ENCODE assay signal across 1 cellular context in the genomic region with DNA sequence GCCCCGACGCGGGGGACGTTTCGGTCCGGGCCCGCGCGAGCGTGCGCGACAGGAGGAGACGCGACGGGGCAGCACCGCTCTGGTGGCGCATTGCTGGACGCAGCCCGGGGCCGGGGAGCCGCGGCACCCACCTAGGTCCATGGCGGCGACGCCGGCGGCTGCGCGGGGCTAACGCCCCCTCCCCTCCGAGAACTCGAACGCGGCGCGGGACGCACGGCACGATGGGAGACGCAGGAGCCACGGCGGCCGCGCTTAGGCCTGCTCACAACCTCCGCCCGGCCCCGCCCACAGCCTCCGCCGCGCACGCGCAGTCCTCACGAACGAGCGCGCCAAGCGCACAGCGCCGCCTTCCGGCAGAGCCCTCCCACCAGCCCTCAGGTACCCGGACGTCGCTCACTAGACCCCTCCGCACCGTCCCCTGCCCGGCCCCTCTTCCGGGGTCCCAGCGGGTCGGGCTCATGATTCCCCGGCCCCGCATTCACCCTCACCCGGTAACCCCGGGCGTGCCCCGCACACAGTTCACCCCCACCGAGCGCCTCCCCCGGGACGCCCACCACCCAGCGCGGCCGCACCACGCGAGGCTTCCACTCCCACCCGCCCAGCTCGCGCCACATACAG.
A peak's percentile ranks its signal among the peaks of the same experiment; 100 is the strongest.
TF ChIP-seq lines count a peak whose summit lies in the region.

A gene (minus strand): TSS at position 263 of the 618 bp plus-strand sequence. CDS start 122 bp downstream, at position 141.

TF ChIP-seq in K562, 482 proteins besides CTCF, POLR2A, EP300 and RAD21 (continued from another document and continues in another):
- TF ChIP-seq, protein P1, sequence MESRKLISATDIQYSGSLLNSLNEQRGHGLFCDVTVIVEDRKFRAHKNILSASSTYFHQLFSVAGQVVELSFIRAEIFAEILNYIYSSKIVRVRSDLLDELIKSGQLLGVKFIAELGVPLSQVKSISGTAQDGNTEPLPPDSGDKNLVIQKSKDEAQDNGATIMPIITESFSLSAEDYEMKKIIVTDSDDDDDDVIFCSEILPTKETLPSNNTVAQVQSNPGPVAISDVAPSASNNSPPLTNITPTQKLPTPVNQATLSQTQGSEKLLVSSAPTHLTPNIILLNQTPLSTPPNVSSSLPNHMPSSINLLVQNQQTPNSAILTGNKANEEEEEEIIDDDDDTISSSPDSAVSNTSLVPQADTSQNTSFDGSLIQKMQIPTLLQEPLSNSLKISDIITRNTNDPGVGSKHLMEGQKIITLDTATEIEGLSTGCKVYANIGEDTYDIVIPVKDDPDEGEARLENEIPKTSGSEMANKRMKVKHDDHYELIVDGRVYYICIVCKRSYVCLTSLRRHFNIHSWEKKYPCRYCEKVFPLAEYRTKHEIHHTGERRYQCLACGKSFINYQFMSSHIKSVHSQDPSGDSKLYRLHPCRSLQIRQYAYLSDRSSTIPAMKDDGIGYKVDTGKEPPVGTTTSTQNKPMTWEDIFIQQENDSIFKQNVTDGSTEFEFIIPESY (CRISPR knock-in tag; IDR thresholded peaks at IDR 0.05): no peak
- no peak for TF ChIP-seq SOX6 (IDR thresholded peaks at IDR 0.05)
- TF ChIP-seq RNF2 (IDR thresholded peaks at IDR 0.05): no peak
- no peak for TF ChIP-seq KLF16 (IDR thresholded peaks at IDR 0.05)
- no peak for TF ChIP-seq ZNF274 (IDR thresholded peaks at IDR 0.05; ENCODE audit: borderline replicate concordance, low read depth, low read length)
- TF ChIP-seq RUNX1 (IDR thresholded peaks at IDR 0.05; ENCODE audit: low read depth): no peak
- TF ChIP-seq NFIC (IDR thresholded peaks at IDR 0.05): no peak
- TF ChIP-seq NONO (IDR thresholded peaks at IDR 0.05; ENCODE audit: low read depth in 2 of 2, low read length in 1 of 2): peak; percentile 19 to 68; a peak in 3 of 4 replicates
- TF ChIP-seq ZKSCAN1 (IDR thresholded peaks at IDR 0.05; ENCODE audit: low read depth, low read length): no peak
- no peak for TF ChIP-seq SMAD2 (IDR thresholded peaks at IDR 0.05; ENCODE audit: low read depth, low read length)
- TF ChIP-seq ATF7 (IDR thresholded peaks at IDR 0.05): 0 out of 2 replicates have a peak, but pooled peaks have one; percentile 24
- no peak for TF ChIP-seq ZFP1 (CRISPR knock-in tag; IDR thresholded peaks at IDR 0.05)
- no peak for TF ChIP-seq DNMT1 (IDR thresholded peaks at IDR 0.05)
- no peak for TF ChIP-seq ZNF644 (tag; IDR thresholded peaks at IDR 0.05; ENCODE audit: low read depth)
- no peak for TF ChIP-seq CAMTA2 (CRISPR knock-in tag; conservative IDR thresholded peaks at IDR 0.05)
- TF ChIP-seq MTF1 (CRISPR knock-in tag; IDR thresholded peaks at IDR 0.05; ENCODE audit: borderline replicate concordance): no peak
- TF ChIP-seq, protein P2, sequence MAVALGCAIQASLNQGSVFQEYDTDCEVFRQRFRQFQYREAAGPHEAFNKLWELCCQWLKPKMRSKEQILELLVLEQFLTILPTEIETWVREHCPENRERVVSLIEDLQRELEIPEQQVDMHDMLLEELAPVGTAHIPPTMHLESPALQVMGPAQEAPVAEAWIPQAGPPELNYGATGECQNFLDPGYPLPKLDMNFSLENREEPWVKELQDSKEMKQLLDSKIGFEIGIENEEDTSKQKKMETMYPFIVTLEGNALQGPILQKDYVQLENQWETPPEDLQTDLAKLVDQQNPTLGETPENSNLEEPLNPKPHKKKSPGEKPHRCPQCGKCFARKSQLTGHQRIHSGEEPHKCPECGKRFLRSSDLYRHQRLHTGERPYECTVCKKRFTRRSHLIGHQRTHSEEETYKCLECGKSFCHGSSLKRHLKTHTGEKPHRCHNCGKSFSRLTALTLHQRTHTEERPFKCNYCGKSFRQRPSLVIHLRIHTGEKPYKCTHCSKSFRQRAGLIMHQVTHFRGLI (CRISPR knock-in tag; IDR thresholded peaks at IDR 0.05): no peak
- peak; percentile 42 for TF ChIP-seq NCOA6 (IDR thresholded peaks at IDR 0.05)
- TF ChIP-seq ETV1 (tag; conservative IDR thresholded peaks at IDR 0.05; ENCODE audit: low read depth): no peak
- no peak for TF ChIP-seq TEAD2 (tag; IDR thresholded peaks at IDR 0.05)
- TF ChIP-seq RHOXF2B (CRISPR knock-in tag; conservative IDR thresholded peaks at IDR 0.05): no peak
- peak in 1 of 2 experiments; percentile 15; a peak in 1 of 4 replicates for TF ChIP-seq KDM4B (IDR thresholded peaks at IDR 0.05; ENCODE audit: borderline replicate concordance in 2 of 2, low read depth in 1 of 2)
- TF ChIP-seq, protein P3, sequence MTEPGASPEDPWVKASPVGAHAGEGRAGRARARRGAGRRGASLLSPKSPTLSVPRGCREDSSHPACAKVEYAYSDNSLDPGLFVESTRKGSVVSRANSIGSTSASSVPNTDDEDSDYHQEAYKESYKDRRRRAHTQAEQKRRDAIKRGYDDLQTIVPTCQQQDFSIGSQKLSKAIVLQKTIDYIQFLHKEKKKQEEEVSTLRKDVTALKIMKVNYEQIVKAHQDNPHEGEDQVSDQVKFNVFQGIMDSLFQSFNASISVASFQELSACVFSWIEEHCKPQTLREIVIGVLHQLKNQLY (CRISPR knock-in tag; conservative IDR thresholded peaks at IDR 0.05): no peak
- TF ChIP-seq NBN (IDR thresholded peaks at IDR 0.05; ENCODE audit: low read depth): no peak
- TF ChIP-seq KHSRP (IDR thresholded peaks at IDR 0.05): no peak
- TF ChIP-seq, protein P4, sequence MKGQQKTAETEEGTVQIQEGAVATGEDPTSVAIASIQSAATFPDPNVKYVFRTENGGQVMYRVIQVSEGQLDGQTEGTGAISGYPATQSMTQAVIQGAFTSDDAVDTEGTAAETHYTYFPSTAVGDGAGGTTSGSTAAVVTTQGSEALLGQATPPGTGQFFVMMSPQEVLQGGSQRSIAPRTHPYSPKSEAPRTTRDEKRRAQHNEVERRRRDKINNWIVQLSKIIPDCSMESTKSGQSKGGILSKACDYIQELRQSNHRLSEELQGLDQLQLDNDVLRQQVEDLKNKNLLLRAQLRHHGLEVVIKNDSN (CRISPR knock-in tag; IDR thresholded peaks at IDR 0.05): no peak
- TF ChIP-seq MCM7 (IDR thresholded peaks at IDR 0.05): no peak
- TF ChIP-seq, protein P5, sequence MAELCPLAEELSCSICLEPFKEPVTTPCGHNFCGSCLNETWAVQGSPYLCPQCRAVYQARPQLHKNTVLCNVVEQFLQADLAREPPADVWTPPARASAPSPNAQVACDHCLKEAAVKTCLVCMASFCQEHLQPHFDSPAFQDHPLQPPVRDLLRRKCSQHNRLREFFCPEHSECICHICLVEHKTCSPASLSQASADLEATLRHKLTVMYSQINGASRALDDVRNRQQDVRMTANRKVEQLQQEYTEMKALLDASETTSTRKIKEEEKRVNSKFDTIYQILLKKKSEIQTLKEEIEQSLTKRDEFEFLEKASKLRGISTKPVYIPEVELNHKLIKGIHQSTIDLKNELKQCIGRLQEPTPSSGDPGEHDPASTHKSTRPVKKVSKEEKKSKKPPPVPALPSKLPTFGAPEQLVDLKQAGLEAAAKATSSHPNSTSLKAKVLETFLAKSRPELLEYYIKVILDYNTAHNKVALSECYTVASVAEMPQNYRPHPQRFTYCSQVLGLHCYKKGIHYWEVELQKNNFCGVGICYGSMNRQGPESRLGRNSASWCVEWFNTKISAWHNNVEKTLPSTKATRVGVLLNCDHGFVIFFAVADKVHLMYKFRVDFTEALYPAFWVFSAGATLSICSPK (IDR thresholded peaks at IDR 0.05; ENCODE audit: borderline replicate concordance): no peak
- TF ChIP-seq, protein P6, sequence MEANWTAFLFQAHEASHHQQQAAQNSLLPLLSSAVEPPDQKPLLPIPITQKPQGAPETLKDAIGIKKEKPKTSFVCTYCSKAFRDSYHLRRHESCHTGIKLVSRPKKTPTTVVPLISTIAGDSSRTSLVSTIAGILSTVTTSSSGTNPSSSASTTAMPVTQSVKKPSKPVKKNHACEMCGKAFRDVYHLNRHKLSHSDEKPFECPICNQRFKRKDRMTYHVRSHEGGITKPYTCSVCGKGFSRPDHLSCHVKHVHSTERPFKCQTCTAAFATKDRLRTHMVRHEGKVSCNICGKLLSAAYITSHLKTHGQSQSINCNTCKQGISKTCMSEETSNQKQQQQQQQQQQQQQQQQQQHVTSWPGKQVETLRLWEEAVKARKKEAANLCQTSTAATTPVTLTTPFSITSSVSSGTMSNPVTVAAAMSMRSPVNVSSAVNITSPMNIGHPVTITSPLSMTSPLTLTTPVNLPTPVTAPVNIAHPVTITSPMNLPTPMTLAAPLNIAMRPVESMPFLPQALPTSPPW (CRISPR knock-in tag; IDR thresholded peaks at IDR 0.05): peak; percentile 70
- no peak for TF ChIP-seq ATF1 (CRISPR knock-in tag; IDR thresholded peaks at IDR 0.05)
- no peak; the same call in 1 of the 2 replicates for TF ChIP-seq ATF1 (tag; IDR thresholded peaks at IDR 0.05)
- no peak for TF ChIP-seq NFIX (CRISPR knock-in tag; IDR thresholded peaks at IDR 0.05; ENCODE audit: low read depth)
- TF ChIP-seq, protein P7, sequence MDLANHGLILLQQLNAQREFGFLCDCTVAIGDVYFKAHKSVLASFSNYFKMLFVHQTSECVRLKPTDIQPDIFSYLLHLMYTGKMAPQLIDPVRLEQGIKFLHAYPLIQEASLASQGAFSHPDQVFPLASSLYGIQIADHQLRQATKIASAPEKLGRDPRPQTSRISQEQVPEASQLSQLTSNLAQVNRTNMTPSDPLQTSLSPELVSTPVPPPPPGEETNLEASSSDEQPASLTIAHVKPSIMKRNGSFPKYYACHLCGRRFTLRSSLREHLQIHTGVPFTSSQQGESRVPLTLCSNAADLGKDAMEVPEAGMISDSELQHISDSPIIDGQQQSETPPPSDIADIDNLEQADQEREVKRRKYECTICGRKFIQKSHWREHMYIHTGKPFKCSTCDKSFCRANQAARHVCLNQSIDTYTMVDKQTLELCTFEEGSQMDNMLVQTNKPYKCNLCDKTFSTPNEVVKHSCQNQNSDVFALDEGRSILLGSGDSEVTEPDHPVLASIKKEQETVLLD (IDR thresholded peaks at IDR 0.05): peak; percentile 45; the same call in 1 of the 2 replicates
- TF ChIP-seq, protein P8, sequence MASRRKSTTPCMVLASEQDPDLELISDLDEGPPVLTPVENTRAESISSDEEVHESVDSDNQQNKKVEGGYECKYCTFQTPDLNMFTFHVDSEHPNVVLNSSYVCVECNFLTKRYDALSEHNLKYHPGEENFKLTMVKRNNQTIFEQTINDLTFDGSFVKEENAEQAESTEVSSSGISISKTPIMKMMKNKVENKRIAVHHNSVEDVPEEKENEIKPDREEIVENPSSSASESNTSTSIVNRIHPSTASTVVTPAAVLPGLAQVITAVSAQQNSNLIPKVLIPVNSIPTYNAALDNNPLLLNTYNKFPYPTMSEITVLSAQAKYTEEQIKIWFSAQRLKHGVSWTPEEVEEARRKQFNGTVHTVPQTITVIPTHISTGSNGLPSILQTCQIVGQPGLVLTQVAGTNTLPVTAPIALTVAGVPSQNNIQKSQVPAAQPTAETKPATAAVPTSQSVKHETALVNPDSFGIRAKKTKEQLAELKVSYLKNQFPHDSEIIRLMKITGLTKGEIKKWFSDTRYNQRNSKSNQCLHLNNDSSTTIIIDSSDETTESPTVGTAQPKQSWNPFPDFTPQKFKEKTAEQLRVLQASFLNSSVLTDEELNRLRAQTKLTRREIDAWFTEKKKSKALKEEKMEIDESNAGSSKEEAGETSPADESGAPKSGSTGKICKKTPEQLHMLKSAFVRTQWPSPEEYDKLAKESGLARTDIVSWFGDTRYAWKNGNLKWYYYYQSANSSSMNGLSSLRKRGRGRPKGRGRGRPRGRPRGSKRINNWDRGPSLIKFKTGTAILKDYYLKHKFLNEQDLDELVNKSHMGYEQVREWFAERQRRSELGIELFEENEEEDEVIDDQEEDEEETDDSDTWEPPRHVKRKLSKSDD (conservative IDR thresholded peaks at IDR 0.05; ENCODE audit: low read length): no peak
- no peak for TF ChIP-seq RBM14 (IDR thresholded peaks at IDR 0.05; ENCODE audit: borderline replicate concordance, insufficient read depth, low read depth, low read length)
- no peak for TF ChIP-seq ZBTB8A (IDR thresholded peaks at IDR 0.05; ENCODE audit: partially characterized antibody)
- TF ChIP-seq ASH1L (IDR thresholded peaks at IDR 0.05; ENCODE audit: borderline replicate concordance, low read depth, partially characterized antibody): no peak
- TF ChIP-seq, protein P9, sequence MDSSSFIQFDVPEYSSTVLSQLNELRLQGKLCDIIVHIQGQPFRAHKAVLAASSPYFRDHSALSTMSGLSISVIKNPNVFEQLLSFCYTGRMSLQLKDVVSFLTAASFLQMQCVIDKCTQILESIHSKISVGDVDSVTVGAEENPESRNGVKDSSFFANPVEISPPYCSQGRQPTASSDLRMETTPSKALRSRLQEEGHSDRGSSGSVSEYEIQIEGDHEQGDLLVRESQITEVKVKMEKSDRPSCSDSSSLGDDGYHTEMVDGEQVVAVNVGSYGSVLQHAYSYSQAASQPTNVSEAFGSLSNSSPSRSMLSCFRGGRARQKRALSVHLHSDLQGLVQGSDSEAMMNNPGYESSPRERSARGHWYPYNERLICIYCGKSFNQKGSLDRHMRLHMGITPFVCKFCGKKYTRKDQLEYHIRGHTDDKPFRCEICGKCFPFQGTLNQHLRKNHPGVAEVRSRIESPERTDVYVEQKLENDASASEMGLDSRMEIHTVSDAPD (CRISPR knock-in tag; IDR thresholded peaks at IDR 0.05): no peak
- TF ChIP-seq RBFOX2 (IDR thresholded peaks at IDR 0.05; ENCODE audit: low read depth, low read length): peak; percentile 86
- TF ChIP-seq RBM22 (IDR thresholded peaks at IDR 0.05; ENCODE audit: low read depth, low read length, poor library complexity, severe bottlenecking): no peak
- TF ChIP-seq, protein P10, sequence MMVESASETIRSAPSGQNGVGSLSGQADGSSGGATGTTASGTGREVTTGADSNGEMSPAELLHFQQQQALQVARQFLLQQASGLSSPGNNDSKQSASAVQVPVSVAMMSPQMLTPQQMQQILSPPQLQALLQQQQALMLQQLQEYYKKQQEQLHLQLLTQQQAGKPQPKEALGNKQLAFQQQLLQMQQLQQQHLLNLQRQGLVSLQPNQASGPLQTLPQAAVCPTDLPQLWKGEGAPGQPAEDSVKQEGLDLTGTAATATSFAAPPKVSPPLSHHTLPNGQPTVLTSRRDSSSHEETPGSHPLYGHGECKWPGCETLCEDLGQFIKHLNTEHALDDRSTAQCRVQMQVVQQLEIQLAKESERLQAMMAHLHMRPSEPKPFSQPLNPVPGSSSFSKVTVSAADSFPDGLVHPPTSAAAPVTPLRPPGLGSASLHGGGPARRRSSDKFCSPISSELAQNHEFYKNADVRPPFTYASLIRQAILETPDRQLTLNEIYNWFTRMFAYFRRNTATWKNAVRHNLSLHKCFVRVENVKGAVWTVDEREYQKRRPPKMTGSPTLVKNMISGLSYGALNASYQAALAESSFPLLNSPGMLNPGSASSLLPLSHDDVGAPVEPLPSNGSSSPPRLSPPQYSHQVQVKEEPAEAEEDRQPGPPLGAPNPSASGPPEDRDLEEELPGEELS (CRISPR knock-in tag; IDR thresholded peaks at IDR 0.05; ENCODE audit: borderline replicate concordance): no peak; the same call in 1 of the 2 replicates
- no peak for TF ChIP-seq ZNF699 (CRISPR knock-in tag; IDR thresholded peaks at IDR 0.05; ENCODE audit: insufficient replicate concordance)
- no peak for TF ChIP-seq RBM15 (IDR thresholded peaks at IDR 0.05; ENCODE audit: insufficient read depth, low read length)
